In genomic region chr15:100889359-100890058, GRCh38 we compare ENCODE assay signal across 12 cellular contexts. TPM values are rescaled to one million over a fixed set of nuclear protein-coding genes. Genes with fewer than 3 reads are reported as not detected.
DNase-seq lines count a peak whose midpoint lies in the region; ATAC-seq, FAIRE-seq and TF ChIP-seq lines count a peak whose summit lies in the region.
"Had no signal": no experiment of that assay in that cellular context is flagged by ENCODE, and none has a peak within 500 bp of the region (broad histone marks: within the 10 kb centered on the region; RNA-seq: fewer than 3 reads in every experiment).

No MANE protein-coding gene starts in this region.

- H3K36me3 ChIP-seq in pancreas: peaks cover 0 to 13% (median 0%) of the 10 kb centered on the region in 3 donors

- H3K27me3 ChIP-seq in pancreas: no peaks in the 10 kb centered on the region

- intact Hi-C loops in pancreas (cut with DNase I): no loop called here

- 36 to 41% methylated on average over 21 of the region's 21 CpGs for WGBS in pancreas, 2 donors

- H3K9me3 ChIP-seq in pancreas: no peaks in the 10 kb centered on the region

- H3K4me3 ChIP-seq in AG10803 (ENCODE audit: low read length): peak overlapping the region; percentile 18; the same call in 1 of the 2 replicates
- no peak overlapping the region for H3K4me3 ChIP-seq in pancreas

- peak; percentile 43 to 88 (median 78) for ATAC-seq in pancreas
- ATAC-seq: CD8-positive, alpha-beta T cell had no signal

- H3K27ac ChIP-seq in pancreas: peak overlapping the region in 3 of 4 donors; percentile 8 to 39 (median 37)

- H3K4me1 ChIP-seq in pancreas: no peaks in the 10 kb centered on the region

- DNase-seq in AG10803 (ENCODE audit: low read depth): peak; percentile 89
- peak; percentile 64 for DNase-seq in SW480 (ENCODE audit: low spot score)
- peak; percentile 58 for DNase-seq in foreskin melanocyte
- peak in 3 of 6 donors; percentile 29 to 38 (median 33) for DNase-seq in pancreas
- DNase-seq in LoVo (ENCODE audit: low spot score): no peak
- DNase-seq in 8988T: no peak
- no peak for DNase-seq in putamen (ENCODE audit: low spot score)
- no peak for DNase-seq in cerebellar nuclear complex (lab: John Stamatoyannopoulos, UW)
- DNase-seq: activated CD4-positive, alpha-beta T cell treated with anti-CD3 and anti-CD28 coated beads for 48 hours; CD8-positive, alpha-beta T cell; NCI-H82 had no signal

- FAIRE-seq in pancreas (lab: Jason Lieb, UNC): no peak
- FAIRE-seq: GM19239 had no signal

- TF ChIP-seq CTCF in AG10803 (conservative IDR thresholded peaks at IDR 0.05; ENCODE audit: low read length): no peak
- TF ChIP-seq CTCF in pancreas (IDR thresholded peaks at IDR 0.05): no peak

RNA-seq across cellular contexts. Expression of gene ALDH1A3, which starts 9.9 kb away (rescaled TPM):
- total RNA-seq in pancreas: 10 to 100 TPM in 2 of 6 donors, 1 to 10 TPM in 4; 6.7 to 16.3 (median 8.4) TPM
- polyA plus RNA-seq in pancreas: 10 to 100 TPM in 1 of 2 donors, 1 to 10 TPM in 1; 9.0 to 12.7 TPM
- total RNA-seq: CD8-positive, alpha-beta T cell had no signal

RNA-seq across cellular contexts. Expression of gene LRRK1, which starts 29.6 kb away (rescaled TPM):
- total RNA-seq in pancreas: 10 to 100 TPM in 5 of 6 donors, 1 to 10 TPM in 1; 8.3 to 19.4 (median 11.7) TPM
- polyA plus RNA-seq in pancreas: 10 to 100 TPM in 1 of 2 donors, 1 to 10 TPM in 1; 4.3 to 10.6 TPM

Comparison
In these comparisons a context has a peak if more than half of its experiments do, and no peak if none do; other contexts are left out.
1. DNase-seq: peak in AG10803 (single experiment), SW480 (single experiment) and foreskin melanocyte (single experiment); none in LoVo (single experiment), 8988T (single experiment), putamen (single experiment) and cerebellar nuclear complex (0 of 2).